In genomic region chr20:50354690-50355592, GRCh38 we compare ENCODE assay signal across 27 cellular contexts.
DNase-seq lines count a peak whose midpoint lies in the region; ATAC-seq, FAIRE-seq and TF ChIP-seq lines count a peak whose summit lies in the region.
"Had no signal": no experiment of that assay in that cellular context is flagged by ENCODE, and none has a peak within 500 bp of the region (broad histone marks: within the 10 kb centered on the region; RNA-seq: fewer than 3 reads in every experiment).

No MANE protein-coding gene starts in this region.

- H3K79me2 ChIP-seq in HepG2 (ENCODE audit: insufficient read depth, low read length) = no peaks in the 10 kb centered on the region
- H3K79me2 ChIP-seq in keratinocyte (ENCODE audit: control insufficient read depth, insufficient read depth, low read length) = no peaks in the 10 kb centered on the region

- no peak for TF ChIP-seq CTCF in HepG2 (CRISPR knock-in tag; IDR thresholded peaks at IDR 0.05)
- TF ChIP-seq CTCF in right lobe of liver (IDR thresholded peaks at IDR 0.05) = no peak
- TF ChIP-seq CTCF in RWPE2 (IDR thresholded peaks at IDR 0.05; ENCODE audit: poor library complexity, severe bottlenecking) = no peak
- TF ChIP-seq CTCF in keratinocyte (optimal IDR thresholded peaks at IDR 0.05 in 1 of 3, IDR thresholded peaks at IDR 0.05 in 1 of 3, conservative IDR thresholded peaks at IDR 0.05 in 1 of 3; ENCODE audit: extremely low read depth in 1 of 3, insufficient read depth in 2 of 3, low read length in 3 of 3) = peak in 1 of 3 experiments; percentile 42
- TF ChIP-seq CTCF in CD14-positive monocyte (IDR thresholded peaks at IDR 0.05) = no peak

- H3K9ac ChIP-seq in HepG2 (ENCODE audit: insufficient read depth, low read depth, low read length) (no peak overlapping the region), keratinocyte (ENCODE audit: control insufficient read depth, extremely low read depth, insufficient read depth, low read length) (no peak overlapping the region)
- H3K9ac ChIP-seq: BLaER1 treated with 17β-estradiol and CSF1 and Interleukin-3, amounts not matched to agents 10 nM and 100 nM had no signal

- H2AFZ ChIP-seq in HepG2 (ENCODE audit: low read length) = no peak overlapping the region
- H2AFZ ChIP-seq in keratinocyte (ENCODE audit: control insufficient read depth, low read length) = no peak overlapping the region

- no peaks in the 10 kb centered on the region for H4K20me1 ChIP-seq in HepG2 (ENCODE audit: insufficient read depth, low read length)
- H4K20me1 ChIP-seq in keratinocyte (ENCODE audit: control insufficient read depth, extremely low read depth, insufficient read depth, low read length) = no peaks in the 10 kb centered on the region
- H4K20me1 ChIP-seq: BLaER1 treated with 17β-estradiol and CSF1 and Interleukin-3, amounts not matched to agents 10 nM and 100 nM had no signal

- H3K27me3 ChIP-seq in HepG2 (ENCODE audit: control insufficient read depth in 1 of 2, insufficient read depth in 2 of 2, low read length in 2 of 2) = peaks cover 8 to 39% of the 10 kb centered on the region in 2 experiments
- no peaks in the 10 kb centered on the region for H3K27me3 ChIP-seq in right lobe of liver
- no peaks in the 10 kb centered on the region for H3K27me3 ChIP-seq in RWPE2 (ENCODE audit: insufficient read depth, poor library complexity, severe bottlenecking)
- H3K27me3 ChIP-seq in keratinocyte (ENCODE audit: control insufficient read depth, extremely low read depth, insufficient read depth, low read length) = no peaks in the 10 kb centered on the region
- H3K27me3 ChIP-seq: BLaER1 treated with 17β-estradiol and CSF1 and Interleukin-3, amounts not matched to agents 10 nM and 100 nM; suprapubic skin had no signal

- H3K4me1 ChIP-seq in HepG2 (ENCODE audit: insufficient read depth, low read length) = peaks cover 84% of the 10 kb centered on the region
- no peaks in the 10 kb centered on the region for H3K4me1 ChIP-seq in right lobe of liver
- peaks cover 1% of the 10 kb centered on the region for H3K4me1 ChIP-seq in RWPE2 (ENCODE audit: insufficient read depth, poor library complexity, severe bottlenecking)
- peaks cover 7% of the 10 kb centered on the region for H3K4me1 ChIP-seq in keratinocyte (ENCODE audit: control insufficient read depth, extremely low read depth, insufficient read depth, low read length)

- FAIRE-seq in HepG2 (lab: Jason Lieb, UNC) = no peak
- peak; percentile 13 for FAIRE-seq in keratinocyte (lab: Jason Lieb, UNC)
- FAIRE-seq: GM12891 had no signal

- no peak for DNase-seq in HepG2 (ENCODE audit: low spot score)
- DNase-seq in right lobe of liver = no peak
- DNase-seq in RWPE2 (ENCODE audit: low spot score) = no peak
- peak; percentile 63 for DNase-seq in keratinocyte (ENCODE audit: low read depth, low spot score)
- DNase-seq in ureter (ENCODE audit: low spot score) = peak; percentile 41
- no peak for DNase-seq in SKM-1 (lab: John Stamatoyannopoulos, UW; ENCODE audit: unreplicated experiment)
- DNase-seq in CD14-positive monocyte (ENCODE audit: low spot score) = no peak
- no peak for DNase-seq in stimulated activated CD8-positive, alpha-beta memory T cell treated with anti-CD3 and anti-CD28 coated beads, Interleukin-4, amount 100 ng/mL, for 48 hours
- DNase-seq: activated CD4-positive, alpha-beta memory T cell treated with anti-CD3 and anti-CD28 coated beads, Interleukin-2, amount 10 ng/mL, durations not matched to agents 7 days and 5 days; activated naive CD8-positive, alpha-beta T cell treated with anti-CD3 and anti-CD28 coated beads for 36 hours; HCEC 1CT; head of caudate nucleus; mesendoderm; NCI-H1436; NCI-H2171 treated with DMSO at 0.1 percent for 48 hours; NCI-H526; nucleus accumbens; T-cell had no signal

- no peak overlapping the region for H3K4me2 ChIP-seq in HepG2 (ENCODE audit: low read depth, low read length)
- H3K4me2 ChIP-seq in keratinocyte (ENCODE audit: control insufficient read depth, extremely low read depth, insufficient read depth, low read depth, low read length) = no peak overlapping the region

- no peaks in the 10 kb centered on the region for H3K9me3 Mint-ChIP-seq in CD14-positive monocyte
- H3K9me3 Mint-ChIP-seq: activated CD4-positive, alpha-beta memory T cell treated with anti-CD3 and anti-CD28 coated beads, Interleukin-2, amount 10 ng/mL, durations not matched to agents 7 days and 5 days; activated naive CD8-positive, alpha-beta T cell treated with anti-CD3 and anti-CD28 coated beads for 36 hours; IgD-negative memory B cell; stimulated activated memory B cell treated with anti-CD40 and anti-IgM and Interleukin-4, amounts not matched to agents 10 μg/mL and 1 μg/mL and 100 μg/mL, for 72 hours; T-cell had no signal

- H3K27ac ChIP-seq in HepG2 (ENCODE audit: extremely low read length, insufficient read depth, low read length) (no peak overlapping the region), right lobe of liver (no peak overlapping the region), RWPE2 (ENCODE audit: poor library complexity, severe bottlenecking) (no peak overlapping the region), keratinocyte (ENCODE audit: control insufficient read depth, insufficient read depth, low read length) (no peak overlapping the region)
- H3K27ac ChIP-seq: BLaER1 treated with 17β-estradiol and CSF1 and Interleukin-3, amounts not matched to agents 10 nM and 100 nM; suprapubic skin had no signal

- WGBS in HepG2 (ENCODE audit: low lambda C conversion rate) = 38% methylated on average over 14 of the region's 14 CpGs
- 78% methylated on average over 11 of the region's 14 CpGs for WGBS in right lobe of liver (ENCODE audit: insufficient coverage, low coverage, low lambda C conversion rate, missing lambda C conversion rate)

- H3K9me3 ChIP-seq in HepG2 (ENCODE audit: low read length) (no peaks in the 10 kb centered on the region), right lobe of liver (no peaks in the 10 kb centered on the region), RWPE2 (ENCODE audit: severe bottlenecking) (no peaks in the 10 kb centered on the region), keratinocyte (ENCODE audit: control insufficient read depth, low read depth, low read length) (no peaks in the 10 kb centered on the region)
- H3K9me3 ChIP-seq: BLaER1 treated with 17β-estradiol and CSF1 and Interleukin-3, amounts not matched to agents 10 nM and 100 nM; suprapubic skin had no signal

- BruUV-seq in HepG2 (replicated peaks; lab: Mats Ljungman, UMichigan) = no TSS peak

- no peaks in the 10 kb centered on the region for H3K36me3 Mint-ChIP-seq in CD14-positive monocyte
- H3K36me3 Mint-ChIP-seq: activated naive CD8-positive, alpha-beta T cell treated with anti-CD3 and anti-CD28 coated beads for 36 hours; IgD-negative memory B cell; stimulated activated memory B cell treated with anti-CD40 and anti-IgM and Interleukin-4, amounts not matched to agents 10 μg/mL and 1 μg/mL and 100 μg/mL, for 72 hours; T-cell had no signal

- POLR2A ChIA-PET in HepG2 (lab: Yijun Ruan, JAX) = interaction anchor here (1.0 to 1.3 kb wide), 3 partner anchors 11 to 35 kb away, joined by 3 to 10 read pairs (median 4); no protein-coding TSS in a partner anchor

- TF ChIP-seq RAD21 in HepG2 (CRISPR knock-in tag; IDR thresholded peaks at IDR 0.05) = no peak

- no peak overlapping the region for H3K4me3 ChIP-seq in HepG2 (replicated peaks in 1 of 3; ENCODE audit: insufficient read depth in 1 of 3, low read depth in 2 of 3, low read length in 3 of 3)
- H3K4me3 ChIP-seq in right lobe of liver = no peak overlapping the region
- no peak overlapping the region for H3K4me3 ChIP-seq in RWPE2 (ENCODE audit: severe bottlenecking)
- H3K4me3 ChIP-seq in keratinocyte (ENCODE audit: control insufficient read depth in 2 of 3, extremely low read depth in 1 of 3, insufficient read depth in 2 of 3, low read depth in 1 of 3, low read length in 3 of 3) = no peak overlapping the region
- H3K4me3 ChIP-seq: BLaER1 treated with 17β-estradiol and CSF1 and Interleukin-3, amounts not matched to agents 10 nM and 100 nM; skin epidermis; suprapubic skin had no signal

- no peak overlapping the region for H3K4me3 Mint-ChIP-seq in CD14-positive monocyte
- H3K4me3 Mint-ChIP-seq: activated CD4-positive, alpha-beta memory T cell treated with anti-CD3 and anti-CD28 coated beads, Interleukin-2, amount 10 ng/mL, durations not matched to agents 7 days and 5 days; activated naive CD8-positive, alpha-beta T cell treated with anti-CD3 and anti-CD28 coated beads for 36 hours; IgD-negative memory B cell; stimulated activated memory B cell treated with anti-CD40 and anti-IgM and Interleukin-4, amounts not matched to agents 10 μg/mL and 1 μg/mL and 100 μg/mL, for 72 hours; T-cell had no signal

- dilution Hi-C loops in keratinocyte (cut with MboI; ENCODE audit: extremely low pct_ligation_motif_present, low sequenced_read_pairs) = no loop called here

- intact Hi-C loops in HepG2 (cut with micrococcal nuclease; ENCODE audit: unreplicated experiment) (no loop called here), right lobe of liver (cut with DNase I) (no loop called here), CD14-positive monocyte (cut with micrococcal nuclease) (no loop called here)

- no peak overlapping the region for H3K27ac Mint-ChIP-seq in CD14-positive monocyte
- H3K27ac Mint-ChIP-seq: activated CD4-positive, alpha-beta memory T cell treated with anti-CD3 and anti-CD28 coated beads, Interleukin-2, amount 10 ng/mL, durations not matched to agents 7 days and 5 days; activated naive CD8-positive, alpha-beta T cell treated with anti-CD3 and anti-CD28 coated beads for 36 hours; IgD-negative memory B cell; stimulated activated memory B cell treated with anti-CD40 and anti-IgM and Interleukin-4, amounts not matched to agents 10 μg/mL and 1 μg/mL and 100 μg/mL, for 72 hours; T-cell had no signal

- TF ChIP-seq EP300 in HepG2 (IDR thresholded peaks at IDR 0.05; ENCODE audit: low read depth in 2 of 2, low read length in 2 of 2) (no peak), HepG2 (CRISPR knock-in tag; IDR thresholded peaks at IDR 0.05; ENCODE audit: borderline replicate concordance) (no peak)

- no peaks in the 10 kb centered on the region for H3K36me3 ChIP-seq in HepG2 (replicated peaks in 1 of 2; ENCODE audit: control insufficient read depth in 1 of 2, insufficient read depth in 2 of 2, low read length in 2 of 2)
- no peaks in the 10 kb centered on the region for H3K36me3 ChIP-seq in right lobe of liver
- H3K36me3 ChIP-seq in RWPE2 (ENCODE audit: low read depth) = no peaks in the 10 kb centered on the region
- H3K36me3 ChIP-seq in keratinocyte (ENCODE audit: control insufficient read depth in 2 of 2, extremely low read depth in 1 of 2, insufficient read depth in 2 of 2, low read length in 2 of 2) = no peaks in the 10 kb centered on the region
- H3K36me3 ChIP-seq: BLaER1 treated with 17β-estradiol and CSF1 and Interleukin-3, amounts not matched to agents 10 nM and 100 nM; suprapubic skin had no signal

- ATAC-seq in HepG2 (peak; percentile 9; the same call in 2 of the 3 replicates), right lobe of liver (no peak), RWPE2 (ENCODE audit: low read depth) (peak; percentile 41)
- ATAC-seq: activated CD4-positive, CD25-positive, alpha-beta regulatory T cell treated with anti-CD3 and anti-CD28 coated beads, Interleukin-2, amount 50 U/mL, for 24 hours; left lobe of liver; Right ventricle myocardium inferior; stimulated activated memory B cell treated with anti-CD40 and anti-IgM and Interleukin-4, amounts not matched to agents 10 μg/mL and 1 μg/mL and 100 μg/mL, for 72 hours; T-cell had no signal

- no peaks in the 10 kb centered on the region for H3K9me1 ChIP-seq in keratinocyte (ENCODE audit: control insufficient read depth, extremely low read depth, insufficient read depth, low read length)

- CTCF ChIA-PET in HepG2 (lab: Yijun Ruan, JAX; ENCODE audit: low intra/inter-chr PET ratio, low total read pairs) = no interaction called here

- in situ Hi-C loops in HepG2 (cut with HindIII; ENCODE audit: extremely low pct_ligation_motif_present, low pct_unique_long_range_greater_than_20kb) = no loop called here

- TF ChIP-seq POLR2A in HepG2 (IDR thresholded peaks at IDR 0.05; ENCODE audit: insufficient read depth in 1 of 2, low read depth in 2 of 2, low read length in 2 of 2) = no peak
- no peak for TF ChIP-seq POLR2A in right lobe of liver (IDR thresholded peaks at IDR 0.05)

- H3K27me3 Mint-ChIP-seq in CD14-positive monocyte (ENCODE audit: low read depth in 3 of 3) = peaks cover 3 to 9% (median 5%) of the 10 kb centered on the region in 3 donors
- H3K27me3 Mint-ChIP-seq: activated naive CD8-positive, alpha-beta T cell treated with anti-CD3 and anti-CD28 coated beads for 36 hours; T-cell had no signal

- H3K4me1 Mint-ChIP-seq in CD14-positive monocyte = peaks cover 36% of the 10 kb centered on the region

Comparison
In these comparisons a context has a peak if more than half of its experiments do, and no peak if none do; other contexts are left out.
1. ATAC-seq: peak in HepG2 (single experiment) and RWPE2 (single experiment); none in right lobe of liver (0 of 4).
2. DNase-seq: peak in keratinocyte (single experiment) and ureter (single experiment); none in HepG2 (single experiment), right lobe of liver (0 of 3), RWPE2 (single experiment), SKM-1 (single experiment), CD14-positive monocyte (single experiment) and stimulated activated CD8-positive, alpha-beta memory T cell treated with anti-CD3 and anti-CD28 coated beads, Interleukin-4, amount 100 ng/mL, for 48 hours (single experiment).